9 cellular contexts compared by ENCODE assay signal in the genomic region with DNA sequence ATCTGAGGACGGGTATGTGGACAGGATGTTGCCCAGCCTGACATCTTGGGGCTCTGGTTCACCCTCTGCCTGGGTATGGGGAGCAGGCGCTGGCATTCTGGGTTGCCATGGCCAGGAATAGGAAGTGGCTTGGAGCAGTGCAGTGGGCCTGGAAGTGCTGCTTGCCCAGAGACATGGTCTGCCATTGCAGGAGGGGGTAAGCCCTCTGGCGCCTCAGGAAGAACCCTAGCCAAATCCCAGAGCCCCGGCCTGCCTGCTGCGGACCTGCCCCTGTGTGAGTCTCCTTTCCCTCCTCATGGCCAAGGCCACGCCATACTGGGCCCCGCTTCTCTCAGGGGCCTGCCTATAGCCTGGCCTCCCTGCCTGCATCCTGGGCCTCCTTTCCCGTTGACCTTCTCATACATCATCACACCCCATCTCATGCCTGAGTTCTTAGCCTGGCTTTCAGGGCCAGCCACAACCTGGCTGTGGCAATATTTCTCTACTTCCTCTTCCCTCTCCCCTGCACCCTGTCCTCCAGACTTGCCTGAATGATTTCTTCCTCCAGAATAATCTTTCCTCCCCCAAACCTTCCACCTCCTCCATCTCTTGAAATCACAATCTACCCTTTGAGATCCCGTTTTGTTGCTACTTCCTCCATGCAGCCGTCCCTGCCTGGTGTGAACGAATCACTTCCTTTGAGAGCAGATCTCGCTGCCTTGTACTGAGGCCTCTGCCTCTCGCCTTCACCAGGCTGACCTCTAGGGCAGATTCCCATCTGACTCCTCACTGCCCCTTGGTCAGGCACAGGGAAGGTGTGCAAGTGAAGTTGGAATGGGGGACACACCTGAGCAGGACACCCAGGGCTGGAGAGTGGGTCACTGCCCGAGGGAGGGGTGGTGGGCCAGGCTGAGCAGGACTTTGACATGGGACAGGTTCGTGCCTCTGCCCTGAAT. TPM values are rescaled to one million over a fixed set of nuclear protein-coding genes. Genes with fewer than 3 reads are reported as not detected.
A peak's percentile ranks its signal among the peaks of the same experiment; 100 is the strongest.
DNase-seq lines count a peak whose midpoint lies in the region; ATAC-seq, FAIRE-seq and TF ChIP-seq lines count a peak whose summit lies in the region.
"Had no signal": no experiment of that assay in that cellular context is flagged by ENCODE, and none has a peak within 500 bp of the region (broad histone marks: within the 10 kb centered on the region; RNA-seq: fewer than 3 reads in every experiment).

No MANE protein-coding gene starts in this region.

- H3K9me3 Mint-ChIP-seq in mesothelial cell of epicardium, result no peaks in the 10 kb centered on the region

- in situ Hi-C loops in K562 (cut with MboI), result no loop called here

- H3K4me3 Mint-ChIP-seq in mesothelial cell of epicardium, result no peak overlapping the region

- no peak for TF ChIP-seq POLR2A in heart left ventricle (IDR thresholded peaks at IDR 0.05)
- TF ChIP-seq POLR2A in K562 (conservative IDR thresholded peaks at IDR 0.05), result no peak

- no peak overlapping the region for H3K4me2 ChIP-seq in K562 (ENCODE audit: insufficient read depth, low read length)

- no peaks in the 10 kb centered on the region for H3K79me2 ChIP-seq in K562 (ENCODE audit: control insufficient read depth, insufficient read depth, low read length)

- H3K4me1 Mint-ChIP-seq in mesothelial cell of epicardium, result peaks cover 24% of the 10 kb centered on the region

- H3K36me3 ChIP-seq in heart left ventricle (no peaks in the 10 kb centered on the region), K562 (ENCODE audit: control insufficient read depth, insufficient read depth, low read length) (no peaks in the 10 kb centered on the region; the same call in 2 of the 3 replicates), aorta (ENCODE audit: control insufficient read depth in 1 of 2, insufficient read depth in 2 of 2, low read length in 1 of 2) (no peaks in the 10 kb centered on the region)

- POLR2A ChIA-PET in K562 (lab: Yijun Ruan, JAX), result interaction anchor here (0.6 to 0.9 kb wide), 2 partner anchors 19 to 471 kb away, joined by 3 to 8 read pairs; no protein-coding TSS in a partner anchor

- FAIRE-seq in K562 (lab: Jason Lieb, UNC), result no peak

- intact Hi-C loops in heart left ventricle (cut with DNase I), result no loop called here
- intact Hi-C loops in left ventricle myocardium superior (cut with micrococcal nuclease), result no loop called here
- intact Hi-C loops in K562 (cut with micrococcal nuclease), result no loop called here
- intact Hi-C loops in aorta (cut with DNase I), result loop anchor here in 1 of 2 donors (2.0 kb wide), 1 partner anchor 23 kb away; no protein-coding TSS in a partner anchor

- WGBS in heart left ventricle, 4 donors, result 82 to 86% (median 82%) methylated on average over 13 to 15 of the region's 15 CpGs
- 19% methylated on average over 14 of the region's 15 CpGs for WGBS in K562 (ENCODE audit: insufficient coverage, low coverage, missing lambda C conversion rate)
- 84 to 86% methylated on average over 14 to 15 of the region's 15 CpGs for WGBS in aorta, 2 donors

- DNase-seq in heart left ventricle, result peak in 2 of 5 donors; percentile 18 to 43
- DNase-seq in left ventricle myocardium superior, result no peak
- DNase-seq in K562 (ENCODE audit: extremely low read depth in 1 of 4, low spot score in 3 of 4), result no peak
- DNase-seq in mesothelial cell of epicardium (ENCODE audit: low spot score in 2 of 2, unreplicated experiment in 2 of 2), result no peak
- DNase-seq in aorta, result peak; percentile 40 to 60
- no peak for DNase-seq in NCI-H146 treated with DMSO at 0.1 percent for 48 hours (lab: John Stamatoyannopoulos, UW; ENCODE audit: unreplicated experiment)
- DNase-seq in SHP77 (lab: John Stamatoyannopoulos, UW), result no peak
- no peak for DNase-seq in T-helper 2 cell
- DNase-seq: stimulated activated CD4-positive, alpha-beta T cell treated with anti-CD3 and anti-CD28 coated beads, Interleukin-1b, Interleukin-23, amount 100 ng/mL, for 48 hours had no signal

- H3K4me1 ChIP-seq in heart left ventricle (peaks cover 0 to 38% (median 21%) of the 10 kb centered on the region in 12 donors), K562 (replicated peaks in 1 of 2; ENCODE audit: control insufficient read depth in 2 of 2, insufficient read depth in 2 of 2, low read length in 2 of 2) (peaks cover 0 to 26% of the 10 kb centered on the region in 2 experiments; a peak in 3 of 5 replicates), aorta (ENCODE audit: control insufficient read depth in 1 of 2, insufficient read depth in 2 of 2, low read length in 2 of 2) (no peaks in the 10 kb centered on the region)

- H4K20me1 ChIP-seq in K562 (replicated peaks; ENCODE audit: control insufficient read depth, insufficient read depth, low read length), result peaks cover 23% of the 10 kb centered on the region

- H3K9me3 ChIP-seq in heart left ventricle (no peaks in the 10 kb centered on the region), K562 (replicated peaks; ENCODE audit: control insufficient read depth, insufficient read depth, low read depth, low read length) (no peaks in the 10 kb centered on the region), aorta (ENCODE audit: control insufficient read depth, low read length) (no peaks in the 10 kb centered on the region)

- H3K27me3 ChIP-seq in heart left ventricle (no peaks in the 10 kb centered on the region), K562 (ENCODE audit: control insufficient read depth in 2 of 2, insufficient read depth in 2 of 2, low read length in 2 of 2) (peaks cover 6 to 74% of the 10 kb centered on the region in 2 experiments), aorta (ENCODE audit: control insufficient read depth in 1 of 2, insufficient read depth in 2 of 2, low read length in 1 of 2) (no peaks in the 10 kb centered on the region)

- no peak overlapping the region for H2AFZ ChIP-seq in K562 (ENCODE audit: low read depth, low read length)

- no peak overlapping the region; a peak in 1 of 4 replicates for H3K9ac ChIP-seq in K562 (ENCODE audit: insufficient read depth in 1 of 2, low read depth in 2 of 2, low read length in 2 of 2)

- no peaks in the 10 kb centered on the region for H3K27me3 Mint-ChIP-seq in mesothelial cell of epicardium (ENCODE audit: low read depth)

- TF ChIP-seq RAD21 in K562 (CRISPR knock-in tag; conservative IDR thresholded peaks at IDR 0.05 in 1 of 2, IDR thresholded peaks at IDR 0.05 in 1 of 2), result no peak

- peak overlapping the region; percentile 32 for H3K27ac Mint-ChIP-seq in mesothelial cell of epicardium

- TF ChIP-seq CTCF in heart left ventricle (IDR thresholded peaks at IDR 0.05), result no peak
- TF ChIP-seq CTCF in K562 (IDR thresholded peaks at IDR 0.05 in 2 of 3, conservative IDR thresholded peaks at IDR 0.05 in 1 of 3; ENCODE audit: insufficient read depth in 2 of 3, low read depth in 1 of 3, low read length in 3 of 3), result no peak
- no peak for TF ChIP-seq CTCF in mesothelial cell of epicardium (IDR thresholded peaks at IDR 0.05; ENCODE audit: unreplicated experiment)

- no TSS peak for BruUV-seq in K562 (replicated peaks; lab: Mats Ljungman, UMichigan)

- ATAC-seq in heart left ventricle (no peak), left ventricle myocardium superior (no peak), K562 (no peak; the same call in 2 of the 3 replicates), aorta (ENCODE audit: low FRiP score) (no peak)

- TF ChIP-seq EP300 in K562 (IDR thresholded peaks at IDR 0.05; ENCODE audit: low read length), result no peak

- CTCF ChIA-PET in K562 (lab: Yijun Ruan, JAX; ENCODE audit: low intra/inter-chr PET ratio), result no interaction called here

- H3K4me3 ChIP-seq in heart left ventricle, result no peak overlapping the region
- H3K4me3 ChIP-seq in K562, result no peak overlapping the region
- H3K4me3 ChIP-seq in aorta (ENCODE audit: low read length in 2 of 2), result no peak overlapping the region

- no peaks in the 10 kb centered on the region for H3K9me1 ChIP-seq in K562 (ENCODE audit: control insufficient read depth, insufficient read depth, low read length)

- H3K36me3 Mint-ChIP-seq in mesothelial cell of epicardium, result no peaks in the 10 kb centered on the region

- H3K27ac ChIP-seq in heart left ventricle, result peak overlapping the region in 9 of 12 donors; percentile 10 to 87 (median 77)
- H3K27ac ChIP-seq in K562 (ENCODE audit: extremely low read depth, low read depth, low read length), result no peak overlapping the region
- H3K27ac ChIP-seq in aorta (ENCODE audit: low read depth in 1 of 2, low read length in 2 of 2), result peak overlapping the region in 1 of 2 donors; percentile 90

RNA-seq across cellular contexts. Expression of a gene that starts 5.2 kb away (rescaled TPM):
- 1 to 10 TPM; 1.2 to 4.5 (median 2.3) TPM for total RNA-seq in heart left ventricle
- 1 to 10 TPM; 1.1 to 2.0 TPM for polyA plus RNA-seq in heart left ventricle
- total RNA-seq in left ventricle myocardium superior, result 2.5 TPM
- 1.3 and 7.9 TPM in 2 replicates for total RNA-seq in K562 (2011; cell fraction: chromatin; rRNA removed; ENCODE audit: low replicate concordance)
- 2.8 TPM in 2 replicates for total RNA-seq in K562 (2011; cell fraction: nucleolus; rRNA removed)
- total RNA-seq in K562 (2011; cell fraction: nucleoplasm; rRNA removed), result 4.2 and 4.4 TPM in 2 replicates
- 0.36 TPM in 1 of 2 replicates, not detected in the other for total RNA-seq in K562 (2014; rRNA removed)
- 0.04 TPM in 1 of 2 replicates, not detected in the other for total RNA-seq in K562 (2014; rRNA removed; fragmentation: Illumina TruSeq; extraction: Trizol)
- 0.14 TPM in 1 of 2 replicates, not detected in the other for total RNA-seq in K562 (2015; rRNA removed; fragmentation: Illumina TruSeq; extraction: Trizol)
- total RNA-seq in K562 (2021), result 0.40 and 0.44 TPM in 2 replicates
- polyA plus RNA-seq in K562 (2011; rRNA removed), result 0.43 and 1.7 TPM in 2 replicates
- 0.49 and 0.81 TPM in 2 replicates for polyA plus RNA-seq in K562 (2011; cell fraction: cytosol; rRNA removed)
- polyA plus RNA-seq in K562 (2011; cell fraction: nucleus; rRNA removed), result 4.4 and 6.0 TPM in 2 replicates
- polyA plus RNA-seq in K562 (2012), result 1.00 and 1.3 TPM in 2 replicates
- polyA plus RNA-seq in K562 (2014; fragmentation: Illumina TruSeq; extraction: Trizol), result 0.13 and 0.44 TPM in 2 replicates
- not detected for polyA plus RNA-seq in K562 (2014; fragmentation: Nextera tagmentation; extraction: Ambion mirVana)
- 0.05 and 0.12 TPM in 2 replicates for polyA plus RNA-seq in K562 (2014; rRNA removed)
- 0.53 and 0.84 TPM in 2 replicates for polyA minus RNA-seq in K562 (2011; rRNA and poly(A)+ RNA removed)
- polyA minus RNA-seq in K562 (2011; cell fraction: cytosol; rRNA and poly(A)+ RNA removed), result 0.86 and 3.5 TPM in 2 replicates
- 1.5 and 3.6 TPM in 2 replicates for polyA minus RNA-seq in K562 (2011; cell fraction: nucleus; rRNA and poly(A)+ RNA removed)
- 16.1 to 18.3 TPM (median 16.5 TPM) in 3 replicates for total RNA-seq in mesothelial cell of epicardium
- 10 to 100 TPM in 1 of 2 donors, 1 to 10 TPM in 1; 6.9 to 22.4 TPM for total RNA-seq in aorta
- 10 to 100 TPM; 10.4 to 11.1 TPM for polyA plus RNA-seq in aorta

RNA-seq across cellular contexts. Expression of a gene that starts 30.7 kb away (rescaled TPM):
- total RNA-seq in heart left ventricle, result not detected
- not detected for polyA plus RNA-seq in heart left ventricle
- not detected for total RNA-seq in left ventricle myocardium superior
- 2.0 and 3.9 TPM in 2 replicates for total RNA-seq in K562 (2011; cell fraction: chromatin; rRNA removed; ENCODE audit: low replicate concordance)
- total RNA-seq in K562 (2011; cell fraction: nucleolus; rRNA removed), result 2.4 and 4.2 TPM in 2 replicates
- total RNA-seq in K562 (2011; cell fraction: nucleoplasm; rRNA removed), result 1.1 and 1.8 TPM in 2 replicates
- not detected in 2 replicates for total RNA-seq in K562 (2014; rRNA removed)
- not detected in 2 replicates for total RNA-seq in K562 (2014; rRNA removed; fragmentation: Illumina TruSeq; extraction: Trizol)
- not detected in 2 replicates for total RNA-seq in K562 (2015; rRNA removed; fragmentation: Illumina TruSeq; extraction: Trizol)
- total RNA-seq in K562 (2021), result not detected in 2 replicates
- not detected in 2 replicates for polyA plus RNA-seq in K562 (2011; rRNA removed)
- polyA plus RNA-seq in K562 (2011; cell fraction: cytosol; rRNA removed), result not detected in 2 replicates
- 0.74 and 0.86 TPM in 2 replicates for polyA plus RNA-seq in K562 (2011; cell fraction: nucleus; rRNA removed)
- polyA plus RNA-seq in K562 (2012), result 0.33 TPM in 1 of 2 replicates, not detected in the other
- not detected in 2 replicates for polyA plus RNA-seq in K562 (2014; fragmentation: Illumina TruSeq; extraction: Trizol)
- polyA plus RNA-seq in K562 (2014; fragmentation: Nextera tagmentation; extraction: Ambion mirVana), result not detected
- polyA plus RNA-seq in K562 (2014; rRNA removed), result not detected in 2 replicates
- not detected in 2 replicates for polyA minus RNA-seq in K562 (2011; rRNA and poly(A)+ RNA removed)
- not detected in 2 replicates for polyA minus RNA-seq in K562 (2011; cell fraction: cytosol; rRNA and poly(A)+ RNA removed)
- polyA minus RNA-seq in K562 (2011; cell fraction: nucleus; rRNA and poly(A)+ RNA removed), result 1.4 TPM in 1 of 2 replicates, not detected in the other
- 0.80 to 1.5 TPM (median 1.4 TPM) in 3 replicates for total RNA-seq in mesothelial cell of epicardium
- 1 to 10 TPM in 1 of 2 donors, not detected in 1; 2.1 TPM for total RNA-seq in aorta
- not detected for polyA plus RNA-seq in aorta

RNA-seq across cellular contexts. Expression of a gene that starts 37.7 kb away (rescaled TPM):
- total RNA-seq in heart left ventricle (not detected), left ventricle myocardium superior (not detected), K562 (2014; rRNA removed) (not detected in 2 replicates), K562 (2014; rRNA removed; fragmentation: Illumina TruSeq; extraction: Trizol) (not detected in 2 replicates), K562 (2015; rRNA removed; fragmentation: Illumina TruSeq; extraction: Trizol) (not detected in 2 replicates), K562 (2021) (not detected in 2 replicates), mesothelial cell of epicardium (not detected in 3 replicates), aorta (not detected)
- polyA plus RNA-seq in heart left ventricle (not detected), K562 (2011; rRNA removed) (0.03 and 0.04 TPM in 2 replicates), K562 (2014; fragmentation: Illumina TruSeq; extraction: Trizol) (not detected in 2 replicates), K562 (2014; fragmentation: Nextera tagmentation; extraction: Ambion mirVana) (not detected), K562 (2014; rRNA removed) (not detected in 2 replicates), aorta (not detected)
- 0.21 and 0.25 TPM in 2 replicates for total RNA-seq in K562 (2011; cell fraction: chromatin; rRNA removed; ENCODE audit: low replicate concordance)
- 0.33 TPM in 1 of 2 replicates, not detected in the other for total RNA-seq in K562 (2011; cell fraction: nucleolus; rRNA removed)
- not detected in 2 replicates for total RNA-seq in K562 (2011; cell fraction: nucleoplasm; rRNA removed)
- 0.03 and 0.12 TPM in 2 replicates for polyA plus RNA-seq in K562 (2011; cell fraction: cytosol; rRNA removed)
- not detected in 2 replicates for polyA plus RNA-seq in K562 (2011; cell fraction: nucleus; rRNA removed)
- polyA plus RNA-seq in K562 (2012), result 0.04 and 0.05 TPM in 2 replicates
- not detected in 2 replicates for polyA minus RNA-seq in K562 (2011; rRNA and poly(A)+ RNA removed)
- polyA minus RNA-seq in K562 (2011; cell fraction: cytosol; rRNA and poly(A)+ RNA removed), result not detected in 2 replicates
- not detected in 2 replicates for polyA minus RNA-seq in K562 (2011; cell fraction: nucleus; rRNA and poly(A)+ RNA removed)

RNA-seq across cellular contexts. Expression of a gene that starts 56.1 kb away (rescaled TPM):
- total RNA-seq in heart left ventricle, result 10 to 100 TPM in 1 of 9 donors, 1 to 10 TPM in 8; 1.6 to 17.1 (median 2.7) TPM
- polyA plus RNA-seq in heart left ventricle, result 1 to 10 TPM; 1.0 to 2.9 TPM
- 4.6 TPM for total RNA-seq in left ventricle myocardium superior
- total RNA-seq in K562 (2011; cell fraction: chromatin; rRNA removed; ENCODE audit: low replicate concordance), result 1.1 and 2.5 TPM in 2 replicates
- total RNA-seq in K562 (2011; cell fraction: nucleolus; rRNA removed), result 0.79 and 1.0 TPM in 2 replicates
- 0.53 and 0.73 TPM in 2 replicates for total RNA-seq in K562 (2011; cell fraction: nucleoplasm; rRNA removed)
- 0.04 and 0.09 TPM in 2 replicates for total RNA-seq in K562 (2014; rRNA removed)
- total RNA-seq in K562 (2014; rRNA removed; fragmentation: Illumina TruSeq; extraction: Trizol), result 0.04 TPM in 1 of 2 replicates, not detected in the other
- 0.07 TPM in 1 of 2 replicates, not detected in the other for total RNA-seq in K562 (2015; rRNA removed; fragmentation: Illumina TruSeq; extraction: Trizol)
- 0.07 and 0.11 TPM in 2 replicates for total RNA-seq in K562 (2021)
- polyA plus RNA-seq in K562 (2011; rRNA removed), result 0.10 and 0.14 TPM in 2 replicates
- polyA plus RNA-seq in K562 (2011; cell fraction: cytosol; rRNA removed), result 0.13 and 0.19 TPM in 2 replicates
- 1.0 and 1.3 TPM in 2 replicates for polyA plus RNA-seq in K562 (2011; cell fraction: nucleus; rRNA removed)
- 0.04 and 0.35 TPM in 2 replicates for polyA plus RNA-seq in K562 (2012)
- polyA plus RNA-seq in K562 (2014; fragmentation: Illumina TruSeq; extraction: Trizol), result 0.03 and 0.06 TPM in 2 replicates
- polyA plus RNA-seq in K562 (2014; fragmentation: Nextera tagmentation; extraction: Ambion mirVana), result under 1 TPM in 1 of 2 experiments, not detected in 1; 0.01 TPM
- 0.11 TPM in 1 of 2 replicates, not detected in the other for polyA plus RNA-seq in K562 (2014; rRNA removed)
- 0.11 and 0.21 TPM in 2 replicates for polyA minus RNA-seq in K562 (2011; rRNA and poly(A)+ RNA removed)
- not detected in 2 replicates for polyA minus RNA-seq in K562 (2011; cell fraction: cytosol; rRNA and poly(A)+ RNA removed)
- polyA minus RNA-seq in K562 (2011; cell fraction: nucleus; rRNA and poly(A)+ RNA removed), result 0.22 and 0.40 TPM in 2 replicates
- total RNA-seq in mesothelial cell of epicardium, result 1.8 to 2.4 TPM (median 2.2 TPM) in 3 replicates
- total RNA-seq in aorta, result 10 to 100 TPM; 11.6 to 27.9 TPM
- 1 to 10 TPM; 1.9 to 2.1 TPM for polyA plus RNA-seq in aorta

Comparison
In these comparisons a context has a peak if more than half of its experiments do, and no peak if none do; other contexts are left out.
1. DNase-seq: peak in aorta (2 of 2); none in left ventricle myocardium superior (single experiment), K562 (0 of 4), mesothelial cell of epicardium (0 of 2), NCI-H146 treated with DMSO at 0.1 percent for 48 hours (single experiment), SHP77 (0 of 2) and T-helper 2 cell (0 of 5).